ENCODE assay signal across 26 cellular contexts in the genomic region with DNA sequence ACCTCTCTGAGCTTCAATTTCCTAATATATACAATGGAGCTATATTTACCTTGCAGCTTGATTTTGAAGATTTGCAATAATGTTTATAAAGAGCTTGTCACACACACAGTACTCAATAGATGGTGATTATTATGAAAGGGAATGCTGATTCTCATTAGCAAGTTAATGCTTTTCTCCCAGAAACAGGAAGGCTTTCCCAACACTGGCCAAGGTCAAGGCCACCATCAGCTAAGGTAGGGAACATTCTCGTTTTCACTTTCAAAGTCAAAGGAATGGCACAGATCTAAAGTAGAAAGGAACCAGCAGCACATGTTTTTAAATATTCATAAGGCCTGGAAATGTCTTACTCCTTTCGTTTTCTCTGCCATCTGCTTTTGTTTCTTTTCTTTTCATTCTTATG.
"Had no signal": no experiment of that assay in that cellular context is flagged by ENCODE, and none has a peak within 500 bp of the region (broad histone marks: within the 10 kb centered on the region; RNA-seq: fewer than 3 reads in every experiment).

No MANE protein-coding gene starts in this region.

- H3K9me3 Mint-ChIP-seq: dendritic cell treated with granulocyte-macrophage colony-stimulating factor and Interleukin-4, amounts not matched to agents 40 ng/mL and 50 ng/mL, for 4 days; effector memory CD8-positive, alpha-beta T cell; endodermal cell; immature natural killer cell had no signal

- H3K4me3 Mint-ChIP-seq: dendritic cell treated with granulocyte-macrophage colony-stimulating factor and Interleukin-4, amounts not matched to agents 40 ng/mL and 50 ng/mL, for 4 days; effector memory CD8-positive, alpha-beta T cell; endodermal cell; immature natural killer cell had no signal

- H3K4me1 ChIP-seq: colonic mucosa, esophagus squamous epithelium, gastrocnemius medialis, lower lobe of right lung had no signal

- H3K27me3 ChIP-seq: colonic mucosa, esophagus squamous epithelium, gastrocnemius medialis, heart right ventricle had no signal

- H3K27ac ChIP-seq: colonic mucosa, epithelial cell of prostate, esophagus squamous epithelium, gastrocnemius medialis, heart right ventricle, left ventricle myocardium inferior, lower lobe of right lung had no signal

- H3K9me3 ChIP-seq: colonic mucosa, esophagus squamous epithelium, gastrocnemius medialis, heart right ventricle, left ventricle myocardium inferior, lower lobe of right lung had no signal

- DNase-seq: colonic mucosa; cortex of kidney; effector CD8-positive, alpha-beta T cell; effector memory CD8-positive, alpha-beta T cell; endodermal cell; erythroblast; esophagus squamous epithelium; foreskin fibroblast; foreskin melanocyte; gastrocnemius medialis; glutamatergic neuron; heart right ventricle; hippocampal formation; immature natural killer cell; islet precursor cell; kidney; kidney glomerular epithelial cell; left colon; left ventricle myocardium inferior; lower lobe of right lung; mesenchymal stem cell; midbrain had no signal

- H3K4me3 ChIP-seq: colonic mucosa, esophagus squamous epithelium, gastrocnemius medialis, heart right ventricle, left ventricle myocardium inferior, lower lobe of right lung had no signal

- ATAC-seq: effector memory CD8-positive, alpha-beta T cell; esophagus mucosa; gastrocnemius medialis; heart right ventricle; left colon; left lobe of liver; lower lobe of right lung had no signal

- H3K27ac Mint-ChIP-seq: dendritic cell treated with granulocyte-macrophage colony-stimulating factor and Interleukin-4, amounts not matched to agents 40 ng/mL and 50 ng/mL, for 4 days; effector memory CD8-positive, alpha-beta T cell; endodermal cell; immature natural killer cell had no signal

- H3K36me3 ChIP-seq: colonic mucosa, gastrocnemius medialis had no signal

- H3K27me3 Mint-ChIP-seq: dendritic cell treated with granulocyte-macrophage colony-stimulating factor and Interleukin-4, amounts not matched to agents 40 ng/mL and 50 ng/mL, for 4 days; effector memory CD8-positive, alpha-beta T cell had no signal
